Comparison of ENCODE assay signal across 8 cellular contexts in the genomic region with DNA sequence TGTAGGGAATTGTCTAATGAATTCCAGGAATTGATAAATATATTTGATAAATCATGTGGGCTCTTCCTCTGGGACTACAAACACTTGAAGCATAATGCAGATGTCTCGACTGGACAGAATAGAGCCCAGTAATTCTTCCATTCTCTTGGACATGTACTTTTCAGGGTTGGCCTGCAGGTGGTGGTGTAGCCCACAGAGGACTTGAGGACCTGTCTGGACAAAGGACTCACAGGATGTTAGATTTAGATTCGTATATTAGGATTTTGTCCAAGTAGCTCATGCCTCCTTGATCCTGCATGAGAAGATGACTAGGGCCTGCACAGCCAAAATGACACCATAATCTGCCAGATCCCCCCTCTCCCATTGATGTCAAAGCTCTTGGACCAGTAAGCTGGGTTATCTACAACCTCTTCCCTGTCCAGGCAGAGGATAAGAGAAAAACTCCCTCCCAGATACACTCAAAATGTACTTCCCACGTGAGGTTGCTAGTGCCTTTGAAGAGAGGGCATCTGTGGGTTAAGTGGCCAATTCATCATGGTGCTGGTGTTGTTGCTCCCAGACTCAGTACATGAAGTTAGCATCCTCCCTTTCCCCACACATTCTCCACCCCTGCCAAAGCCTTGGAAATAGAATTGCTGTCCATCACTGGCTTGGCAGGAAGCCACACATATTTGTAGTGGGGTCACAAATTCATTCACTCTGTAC.
DNase-seq lines count a peak whose midpoint lies in the region; ATAC-seq and TF ChIP-seq lines count a peak whose summit lies in the region.

No MANE protein-coding gene starts in this region.

- no peaks in the 10 kb centered on the region for H3K9me3 Mint-ChIP-seq in brain

- peak; percentile 14 for DNase-seq in DMS153 (lab: John Stamatoyannopoulos, UW)
- peak; percentile 59 for DNase-seq in M059J (ENCODE audit: low read depth)
- DNase-seq in T follicular helper cell (ENCODE audit: low read depth): peak; percentile 22
- DNase-seq in iPS-NIHi7 (ENCODE audit: extremely low spot score): peak; percentile 70
- DNase-seq in stimulated activated CD4-positive, alpha-beta T cell treated with anti-CD3 and anti-CD28 coated beads, Interleukin-2, amount 100 ng/mL, for 24 hours: peak; percentile 39 to 47
- no peak for DNase-seq in DMS79 (lab: John Stamatoyannopoulos, UW)

- H3K27me3 Mint-ChIP-seq in brain: no peaks in the 10 kb centered on the region

- peak; percentile 68 to 70 for TF ChIP-seq CTCF in brain (conservative IDR thresholded peaks at IDR 0.05)

- peak; percentile 80 for ATAC-seq in GM21381 (IDR thresholded peaks at IDR 0.05; ENCODE audit: unreplicated experiment)

- H3K36me3 Mint-ChIP-seq in brain: no peaks in the 10 kb centered on the region

- peak overlapping the region in 3 of 5 experiments; percentile 20 to 66 (median 64) for H3K27ac Mint-ChIP-seq in brain

- H3K4me3 Mint-ChIP-seq in brain: no peak overlapping the region

- peaks cover 47% of the 10 kb centered on the region for H3K4me1 Mint-ChIP-seq in brain
